ENCODE assay signal across 1 cellular context in genomic region chr12:106586803-106587684, GRCh38.
TF ChIP-seq lines count a peak whose summit lies in the region.

No MANE protein-coding gene starts in this region.

TF ChIP-seq in HepG2, 621 proteins besides CTCF, POLR2A, EP300 and RAD21 (continued from another document):
- TF ChIP-seq MNT (IDR thresholded peaks at IDR 0.05) (peak; percentile 57), IKZF5 (CRISPR knock-in tag; IDR thresholded peaks at IDR 0.05) (no peak), ZNF687 (CRISPR knock-in tag; IDR thresholded peaks at IDR 0.05) (0 out of 2 replicates have a peak, but pooled peaks have one; percentile 13), ZNF3 (CRISPR knock-in tag; IDR thresholded peaks at IDR 0.05) (no peak), ZMAT5 (CRISPR knock-in tag; IDR thresholded peaks at IDR 0.05; ENCODE audit: borderline replicate concordance, low read depth) (no peak), DBP (CRISPR knock-in tag; IDR thresholded peaks at IDR 0.05; ENCODE audit: not compliant biosample characterization) (no peak), ZNF225 (CRISPR knock-in tag; IDR thresholded peaks at IDR 0.05) (no peak)
